In the genomic region with DNA sequence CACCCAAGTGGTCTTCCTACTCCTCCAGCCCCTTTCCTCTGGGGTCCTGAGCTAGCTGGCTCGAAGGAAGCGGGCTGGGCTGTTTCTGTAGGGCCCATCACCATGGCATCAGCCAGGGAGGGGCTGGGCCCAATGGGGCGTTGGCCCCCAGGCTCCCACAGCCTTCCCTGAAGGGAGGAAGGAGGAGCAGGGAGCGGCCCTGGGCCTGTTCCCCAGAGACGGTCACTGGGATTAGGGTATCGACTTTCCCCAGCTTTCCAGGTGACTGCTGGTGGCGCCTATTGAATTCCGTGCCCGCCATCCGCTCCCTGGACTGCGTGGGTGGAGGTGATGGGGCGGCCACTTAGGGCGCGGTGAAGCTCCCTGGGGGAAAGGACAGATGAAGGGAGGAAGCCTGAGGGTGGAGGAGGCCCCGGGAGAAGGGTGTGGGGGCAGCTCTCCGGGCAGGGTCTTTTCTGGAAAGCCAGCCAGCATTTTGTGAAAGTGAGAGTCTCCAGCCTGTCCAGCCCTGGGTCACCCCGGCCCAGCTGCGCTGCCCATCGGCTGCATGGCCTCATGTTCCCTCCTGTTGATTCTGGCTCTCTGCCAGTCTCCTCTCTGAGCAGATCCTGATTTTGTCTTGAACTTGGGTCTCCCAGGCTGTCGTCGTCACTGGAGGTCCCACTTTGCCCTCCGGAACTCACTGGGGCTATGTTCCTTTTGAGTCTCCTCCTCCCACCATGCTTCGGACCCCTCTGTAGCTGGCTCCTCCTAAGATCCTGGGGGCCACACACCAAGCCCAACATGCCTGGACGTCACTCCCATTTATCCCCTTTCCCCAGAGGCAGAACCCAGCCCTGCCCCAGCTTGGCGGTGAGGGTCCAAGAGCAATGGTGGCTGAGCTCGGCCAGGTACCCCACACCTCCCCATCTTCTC, we compare ENCODE assay signal across 8 cellular contexts. TPM values are rescaled to one million over a fixed set of nuclear protein-coding genes. Genes with fewer than 3 reads are reported as not detected.
DNase-seq lines count a peak whose midpoint lies in the region; ATAC-seq and TF ChIP-seq lines count a peak whose summit lies in the region.

No MANE protein-coding gene starts in this region.

- peak overlapping the region; percentile 69 for H3K4me3 Mint-ChIP-seq in Caco-2 (ENCODE audit: unreplicated experiment)
- peak overlapping the region; percentile 45 for H3K4me3 Mint-ChIP-seq in nephron progenitor cell

- no peaks in the 10 kb centered on the region for H3K9me3 Mint-ChIP-seq in Caco-2 (ENCODE audit: unreplicated experiment)
- H3K9me3 Mint-ChIP-seq in nephron progenitor cell = no peaks in the 10 kb centered on the region

- H3K4me1 Mint-ChIP-seq in Caco-2 (ENCODE audit: low read depth, unreplicated experiment) (peaks cover 42% of the 10 kb centered on the region), nephron progenitor cell (peaks cover 81% of the 10 kb centered on the region)

- ATAC-seq in HG03039 (IDR thresholded peaks at IDR 0.05; ENCODE audit: unreplicated experiment) = no peak

- CTCF ChIA-PET in Caco-2 (lab: Charles Lee) (interaction anchor here (1.1 to 5.0 kb wide), 4 partner anchors 10 to 33 kb away, joined by 3 to 102 read pairs (median 25); a partner anchor contains a TSS), OCI-LY7 (lab: Charles Lee; ENCODE audit: unreplicated experiment) (interaction anchor here (0.9 kb wide), 1 partner anchor 101 kb away, joined by 3 read pairs; no protein-coding TSS in a partner anchor)

- peaks cover 69% of the 10 kb centered on the region for H3K4me1 ChIP-seq in Caco-2
- peaks cover 75% of the 10 kb centered on the region for H3K4me1 ChIP-seq in effector memory CD4-positive, alpha-beta T cell (ENCODE audit: control insufficient read depth, insufficient read depth, low read length, poor library complexity, severe bottlenecking)
- H3K4me1 ChIP-seq in OCI-LY7 (ENCODE audit: insufficient read depth, low read length, poor library complexity, severe bottlenecking) = peaks cover 19% of the 10 kb centered on the region

- H3K27me3 Mint-ChIP-seq in Caco-2 (ENCODE audit: insufficient read depth, unreplicated experiment) (no peaks in the 10 kb centered on the region), nephron progenitor cell (ENCODE audit: low read depth, poor library complexity) (no peaks in the 10 kb centered on the region)

- H3K4me3 ChIP-seq in Caco-2 (ENCODE audit: low read depth, low read length) = no peak overlapping the region
- H3K4me3 ChIP-seq in effector memory CD4-positive, alpha-beta T cell (ENCODE audit: insufficient read depth, low read depth, low read length, poor library complexity, severe bottlenecking) = peak overlapping the region; percentile 24
- no peak overlapping the region for H3K4me3 ChIP-seq in OCI-LY7 (ENCODE audit: low read depth, low read length, poor library complexity, severe bottlenecking)

- POLR2A ChIA-PET in Caco-2 (lab: Charles Lee) (interaction anchor here (0.6 to 2.3 kb wide), 3 partner anchors 8 to 22 kb away, joined by 3 to 40 read pairs (median 5); a partner anchor contains a TSS), OCI-LY7 (lab: Charles Lee) (interaction anchor here (0.6 to 1.0 kb wide), 4 partner anchors 9 to 302 kb away, joined by 3 to 6 read pairs (median 4); no protein-coding TSS in a partner anchor)

- H2AFZ ChIP-seq in OCI-LY7 (ENCODE audit: low read length) = no peak overlapping the region

- peak in 1 of 2 experiments; percentile 32 for DNase-seq in Caco-2
- peak; percentile 56 to 81 for DNase-seq in NCI-H526 (lab: John Stamatoyannopoulos, UW)
- no peak for DNase-seq in effector memory CD4-positive, alpha-beta T cell
- DNase-seq in nephron progenitor cell = peak; percentile 36
- no peak for DNase-seq in OCI-LY7 (ENCODE audit: low spot score)
- DNase-seq in NK-92 treated with Interleukin-12 subunit alpha and Interleukin-12 subunit beta, amount 100 ng/mL, for 24 hours (lab: John Stamatoyannopoulos, UW) = no peak
- no peak for DNase-seq in NCI-H748 treated with DMSO at 0.1 percent for 48 hours (lab: John Stamatoyannopoulos, UW)

- TF ChIP-seq CTCF in Caco-2 (IDR thresholded peaks at IDR 0.05; ENCODE audit: insufficient read depth in 1 of 2, low read depth in 1 of 2, low read length in 1 of 2, severe bottlenecking in 1 of 2, unreplicated experiment in 1 of 2) (no peak), nephron progenitor cell (IDR thresholded peaks at IDR 0.05) (no peak), OCI-LY7 (conservative IDR thresholded peaks at IDR 0.05; ENCODE audit: low read length) (no peak)

- H3K79me2 ChIP-seq in OCI-LY7 (ENCODE audit: insufficient read depth, low read depth, low read length) = peaks cover 5% of the 10 kb centered on the region; the same call in 1 of the 2 replicates

- H3K4me2 ChIP-seq in OCI-LY7 (ENCODE audit: low read length) = no peak overlapping the region

- peaks cover 37% of the 10 kb centered on the region for H3K36me3 Mint-ChIP-seq in Caco-2 (ENCODE audit: insufficient read depth, unreplicated experiment)
- no peaks in the 10 kb centered on the region for H3K36me3 Mint-ChIP-seq in nephron progenitor cell (ENCODE audit: low read depth)

- H3K9me3 ChIP-seq in Caco-2 = no peaks in the 10 kb centered on the region
- no peaks in the 10 kb centered on the region for H3K9me3 ChIP-seq in effector memory CD4-positive, alpha-beta T cell (ENCODE audit: control insufficient read depth, low read length)
- no peaks in the 10 kb centered on the region for H3K9me3 ChIP-seq in OCI-LY7 (ENCODE audit: low read length)

- no peaks in the 10 kb centered on the region for H3K27me3 ChIP-seq in Caco-2 (replicated peaks; ENCODE audit: control insufficient read depth, insufficient read depth, low read length)
- no peaks in the 10 kb centered on the region for H3K27me3 ChIP-seq in effector memory CD4-positive, alpha-beta T cell (replicated peaks; ENCODE audit: control insufficient read depth, insufficient read depth, low read length, poor library complexity, severe bottlenecking)

- H3K36me3 ChIP-seq in Caco-2 (ENCODE audit: control insufficient read depth, insufficient read depth, low read length) (peaks cover 2% of the 10 kb centered on the region), OCI-LY7 (ENCODE audit: insufficient read depth, low read length) (peaks cover 9% of the 10 kb centered on the region; the same call in 1 of the 2 replicates)
- peaks cover 10% of the 10 kb centered on the region for H3K36me3 ChIP-seq in effector memory CD4-positive, alpha-beta T cell (ENCODE audit: control insufficient read depth, insufficient read depth, low read length)

- no peaks in the 10 kb centered on the region for H3K9me2 ChIP-seq in OCI-LY7 (ENCODE audit: insufficient read depth, low read length)

- H3K27ac Mint-ChIP-seq in Caco-2 (ENCODE audit: unreplicated experiment) (peak overlapping the region; percentile 94), nephron progenitor cell (no peak overlapping the region)

- H4K20me1 ChIP-seq in OCI-LY7 (ENCODE audit: insufficient read depth, low read length) = peaks cover 9% of the 10 kb centered on the region; the same call in 1 of the 2 replicates

- BruUV-seq in Caco-2 (replicated peaks; lab: Mats Ljungman, UMichigan) = no TSS peak
- no TSS peak for BruUV-seq in OCI-LY7 (replicated peaks; lab: Mats Ljungman, UMichigan)

- peak overlapping the region; percentile 58 for H3K27ac ChIP-seq in effector memory CD4-positive, alpha-beta T cell (ENCODE audit: insufficient read depth, low read length, poor library complexity, severe bottlenecking)
- no peak overlapping the region for H3K27ac ChIP-seq in OCI-LY7 (ENCODE audit: low read depth, low read length, poor library complexity, severe bottlenecking)

- intact Hi-C loops in Caco-2 (cut with micrococcal nuclease; ENCODE audit: unreplicated experiment) (no loop called here), OCI-LY7 (cut with micrococcal nuclease; ENCODE audit: unreplicated experiment) (no loop called here)

RNA-seq across cellular contexts. Expression of a gene that starts 9.8 kb away (rescaled TPM):
- total RNA-seq in Caco-2 (2022) = 204 and 218 TPM in 2 replicates
- 73.2 and 86.1 TPM in 2 replicates for total RNA-seq in OCI-LY7 (2014; rRNA removed; shearing (Covaris generic))
- total RNA-seq in OCI-LY7 (2022) = 116 and 122 TPM in 2 replicates

RNA-seq across cellular contexts. Expression of a gene that starts 18.0 kb away (rescaled TPM):
- total RNA-seq in Caco-2 (2022) = 84.5 and 89.5 TPM in 2 replicates
- total RNA-seq in OCI-LY7 (2014; rRNA removed; shearing (Covaris generic)) = 77.2 and 99.3 TPM in 2 replicates
- total RNA-seq in OCI-LY7 (2022) = 87.9 and 89.0 TPM in 2 replicates

RNA-seq across cellular contexts. Expression of a gene that starts 21.1 kb away (rescaled TPM):
- total RNA-seq in Caco-2 (2022) = 12.3 and 14.8 TPM in 2 replicates
- 2.8 and 6.3 TPM in 2 replicates for total RNA-seq in OCI-LY7 (2014; rRNA removed; shearing (Covaris generic))
- 12.7 and 18.9 TPM in 2 replicates for total RNA-seq in OCI-LY7 (2022)

RNA-seq across cellular contexts. Expression of a gene that starts 45.5 kb away (rescaled TPM):
- total RNA-seq in Caco-2 (2022) (2.2 and 2.4 TPM in 2 replicates), OCI-LY7 (2022) (not detected in 2 replicates)
- not detected in 2 replicates for total RNA-seq in OCI-LY7 (2014; rRNA removed; shearing (Covaris generic))

Comparison
In these comparisons a context has a peak if more than half of its experiments do, and no peak if none do; other contexts are left out.
1. DNase-seq: peak in NCI-H526 (2 of 2) and nephron progenitor cell (single experiment); none in effector memory CD4-positive, alpha-beta T cell (0 of 3), OCI-LY7 (single experiment), NK-92 treated with Interleukin-12 subunit alpha and Interleukin-12 subunit beta, amount 100 ng/mL, for 24 hours (single experiment) and NCI-H748 treated with DMSO at 0.1 percent for 48 hours (single experiment).